ENCODE assay signal across 20 cellular contexts in the genomic region with DNA sequence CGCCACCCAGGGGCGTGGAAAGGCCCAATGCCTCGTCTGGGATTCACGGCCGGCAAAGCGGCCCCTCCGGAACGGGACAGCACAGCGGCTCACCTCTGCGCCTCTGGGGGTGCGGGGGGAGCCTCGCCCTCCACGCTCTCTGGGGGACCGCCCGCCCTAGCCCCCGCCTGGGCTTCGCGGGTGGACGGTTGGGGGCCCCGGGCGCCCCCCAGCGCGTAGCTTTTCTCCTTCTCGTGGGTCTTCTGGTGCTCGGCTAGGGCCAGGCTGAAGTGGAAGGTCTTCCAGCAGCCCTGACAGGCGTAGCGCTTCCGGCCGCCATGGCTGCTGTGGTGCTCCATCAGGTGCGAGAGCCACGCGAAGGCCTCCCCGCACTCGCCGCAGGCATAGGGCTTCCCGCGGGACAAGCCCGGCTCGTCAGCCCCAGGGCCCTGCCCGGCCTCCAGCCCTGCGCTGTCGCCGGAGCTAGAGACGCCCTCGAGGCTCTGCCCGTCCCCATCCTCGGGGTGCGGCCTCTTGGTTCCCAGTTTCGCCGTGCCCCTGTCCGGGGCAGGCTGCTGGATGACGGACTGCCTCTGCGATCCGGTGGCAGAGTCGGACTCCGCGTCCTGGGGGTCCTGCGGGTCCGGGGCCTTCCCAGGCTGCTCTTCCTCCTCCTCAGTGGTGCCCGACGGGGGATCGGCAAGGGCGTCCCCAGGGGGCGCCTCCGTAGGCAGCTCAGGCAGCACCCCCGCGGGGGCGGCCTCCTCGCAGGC. TPM values are rescaled to one million over a fixed set of nuclear protein-coding genes. Genes with fewer than 3 reads are reported as not detected.
"Had no signal": no experiment of that assay in that cellular context is flagged by ENCODE, and none has a peak within 500 bp of the region (broad histone marks: within the 10 kb centered on the region; RNA-seq: fewer than 3 reads in every experiment).

No MANE protein-coding gene starts in this region.

- H3K4me3 ChIP-seq: esophagus muscularis mucosa, gastrocnemius medialis, heart right ventricle, left ventricle myocardium inferior, tibial nerve had no signal

- H3K27ac Mint-ChIP-seq: dendritic cell treated with granulocyte-macrophage colony-stimulating factor and Interleukin-4, amounts not matched to agents 40 ng/mL and 50 ng/mL, for 4 days; effector memory CD8-positive, alpha-beta T cell; naive thymus-derived CD4-positive, alpha-beta T cell had no signal

- ATAC-seq: effector memory CD8-positive, alpha-beta T cell; gastrocnemius medialis; naive thymus-derived CD4-positive, alpha-beta T cell had no signal

- H3K27me3 Mint-ChIP-seq: dendritic cell treated with granulocyte-macrophage colony-stimulating factor and Interleukin-4, amounts not matched to agents 40 ng/mL and 50 ng/mL, for 4 days; effector memory CD8-positive, alpha-beta T cell; naive thymus-derived CD4-positive, alpha-beta T cell had no signal

- H3K4me1 ChIP-seq: esophagus muscularis mucosa, gastrocnemius medialis, heart right ventricle, left ventricle myocardium inferior, tibial nerve had no signal

- H3K36me3 ChIP-seq: neutrophil had no signal

- DNase-seq: effector memory CD8-positive, alpha-beta T cell; gastrocnemius medialis; heart right ventricle; hypothalamus; left ventricle myocardium inferior; mammary epithelial cell; naive thymus-derived CD4-positive, alpha-beta T cell; small intestine; stimulated activated CD4-positive, alpha-beta T cell treated with anti-CD3 and anti-CD28 coated beads, Interleukin-12 subunit alpha, Interleukin-12 subunit beta, amount 100 ng/mL, for 4 hours; stimulated activated naive CD4-positive, alpha-beta T cell treated with Interleukin-2 at 50 U/mL for 16 hours had no signal

- H3K27me3 ChIP-seq: esophagus muscularis mucosa, gastrocnemius medialis, heart right ventricle, neutrophil, tibial nerve had no signal

- H3K27ac ChIP-seq: epithelial cell of prostate, esophagus muscularis mucosa, gastrocnemius medialis, heart right ventricle, left ventricle myocardium inferior, neutrophil, tibial nerve had no signal

- H3K4me3 Mint-ChIP-seq: dendritic cell treated with granulocyte-macrophage colony-stimulating factor and Interleukin-4, amounts not matched to agents 40 ng/mL and 50 ng/mL, for 4 days; effector memory CD8-positive, alpha-beta T cell; naive thymus-derived CD4-positive, alpha-beta T cell had no signal

RNA-seq across cellular contexts. Expression of a gene that starts 50.9 kb away (rescaled TPM):
- total RNA-seq: esophagus muscularis mucosa; fibroblast of villous mesenchyme; gastrocnemius medialis; left ventricle myocardium inferior; mammary epithelial cell; mesenteric fat pad; mononuclear cell; naive thymus-derived CD4-positive, alpha-beta T cell; osteocyte; pulmonary artery endothelial cell had no signal
